ENCODE assay signal across 21 cellular contexts in the genomic region with DNA sequence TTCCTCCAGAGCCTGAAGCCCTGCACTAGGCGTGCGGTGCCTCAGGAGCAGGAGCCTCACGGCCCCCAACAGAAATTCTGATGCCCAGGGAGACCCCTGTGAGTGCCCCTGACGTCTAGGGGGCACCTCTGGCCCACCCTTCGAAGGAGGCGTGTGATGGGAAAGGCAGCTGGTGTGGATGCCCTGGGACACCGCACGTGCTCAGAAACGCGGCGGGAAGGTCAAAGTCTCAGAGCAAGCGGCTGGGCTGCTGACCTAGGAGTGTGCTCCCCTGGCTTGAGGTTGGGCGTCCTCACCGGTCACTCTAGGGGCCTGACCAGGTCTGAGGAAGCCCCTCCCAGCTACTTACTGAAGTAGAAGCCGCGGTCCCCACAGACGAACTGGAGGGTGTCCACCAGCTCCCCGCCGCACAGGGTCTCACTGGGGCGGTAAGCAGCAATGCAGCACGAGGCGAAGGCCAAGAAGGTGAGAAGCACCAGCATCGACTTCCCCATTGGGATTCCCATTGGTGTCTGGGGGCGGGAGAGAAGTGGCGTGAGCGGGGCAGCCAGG. TPM values are rescaled to one million over a fixed set of nuclear protein-coding genes. Genes with fewer than 3 reads are reported as not detected.
A peak's percentile ranks its signal among the peaks of the same experiment; 100 is the strongest.
DNase-seq lines count a peak whose midpoint lies in the region; TF ChIP-seq lines count a peak whose summit lies in the region.
"Had no signal": no experiment of that assay in that cellular context is flagged by ENCODE, and none has a peak within 500 bp of the region (broad histone marks: within the 10 kb centered on the region; RNA-seq: fewer than 3 reads in every experiment).

No MANE protein-coding gene starts in this region.

- H3K9me3 Mint-ChIP-seq in chondrocyte (ENCODE audit: low read depth), result no peaks in the 10 kb centered on the region
- H3K9me3 Mint-ChIP-seq: GM23338 had no signal

- 69% methylated on average over 26 of the region's 26 CpGs for WGBS in liver
- WGBS in ovary, 3 donors, result 85 to 89% (median 87%) methylated on average over 25 to 26 of the region's 26 CpGs

- no peak for TF ChIP-seq EP300 in ovary (IDR thresholded peaks at IDR 0.05)

- TF ChIP-seq CTCF in chondrocyte (IDR thresholded peaks at IDR 0.05) (no peak), liver (IDR thresholded peaks at IDR 0.05; ENCODE audit: low read depth, low read length, missing input control) (no peak), ovary (IDR thresholded peaks at IDR 0.05) (no peak)

- H3K4me1 ChIP-seq in SJCRH30 (peaks cover 10% of the 10 kb centered on the region; the same call in 1 of the 2 replicates), liver (ENCODE audit: control insufficient read depth in 4 of 4, insufficient read depth in 4 of 4, low read length in 3 of 4) (peaks cover 13 to 57% (median 37%) of the 10 kb centered on the region in 4 donors), ovary (ENCODE audit: insufficient read depth) (no peaks in the 10 kb centered on the region)

- H3K9me3 ChIP-seq in SJCRH30 (replicated peaks) (no peaks in the 10 kb centered on the region), liver (ENCODE audit: control insufficient read depth in 4 of 4, low read length in 3 of 4) (no peaks in the 10 kb centered on the region), ovary (no peaks in the 10 kb centered on the region)

- TF ChIP-seq POLR2A in ovary (IDR thresholded peaks at IDR 0.05), result no peak

- no peak overlapping the region for H3K9ac ChIP-seq in liver (ENCODE audit: low read depth in 1 of 2, low read length in 2 of 2)

- H3K27me3 ChIP-seq in SJCRH30 (no peaks in the 10 kb centered on the region), liver (ENCODE audit: control insufficient read depth in 4 of 4, insufficient read depth in 4 of 4, low read length in 3 of 4) (no peaks in the 10 kb centered on the region), ovary (no peaks in the 10 kb centered on the region)

- peaks cover 72% of the 10 kb centered on the region for H3K36me3 ChIP-seq in SJCRH30
- peaks cover 5 to 30% (median 20%) of the 10 kb centered on the region in 4 donors for H3K36me3 ChIP-seq in liver (ENCODE audit: control insufficient read depth in 4 of 4, insufficient read depth in 3 of 4, low read depth in 1 of 4, low read length in 3 of 4)
- no peaks in the 10 kb centered on the region for H3K36me3 ChIP-seq in ovary

- H3K27ac ChIP-seq in SJCRH30 (peak overlapping the region; percentile 8; the same call in 1 of the 2 replicates), liver (ENCODE audit: low read depth in 1 of 2, low read length in 2 of 2) (no peak overlapping the region), ovary (no peak overlapping the region)

- peaks cover 43% of the 10 kb centered on the region for H3K27me3 Mint-ChIP-seq in chondrocyte (ENCODE audit: low read depth)

- intact Hi-C loops in ovary (cut with DNase I), result loop anchor here in 1 of 4 donors (5.0 kb wide), 1 partner anchor 33 kb away; no protein-coding TSS in a partner anchor

- H3K36me3 Mint-ChIP-seq in chondrocyte (ENCODE audit: low read depth), result peaks cover 3% of the 10 kb centered on the region
- H3K36me3 Mint-ChIP-seq: CD4-positive, alpha-beta memory T cell had no signal

- no peak overlapping the region for H3K4me3 Mint-ChIP-seq in chondrocyte (ENCODE audit: unreplicated experiment)
- H3K4me3 Mint-ChIP-seq: GM23338 had no signal

- peak overlapping the region; percentile 85 for H3K4me3 ChIP-seq in SJCRH30
- no peak overlapping the region for H3K4me3 ChIP-seq in liver (ENCODE audit: low read depth in 1 of 3, low read length in 3 of 3)
- no peak overlapping the region for H3K4me3 ChIP-seq in ovary
- H3K4me3 ChIP-seq: GM23338 had no signal

- DNase-seq in SJCRH30 (peak in 1 of 2 experiments; percentile 9), chondrocyte (ENCODE audit: low spot score) (peak; percentile 88), retina (peak; percentile 15), ovary (no peak), iPS-NIHi7 (ENCODE audit: extremely low spot score) (no peak)
- DNase-seq in stimulated activated CD4-positive, alpha-beta T cell treated with anti-CD3 and anti-CD28 coated beads, Interleukin-12 subunit alpha, Interleukin-12 subunit beta, amount 100 ng/mL, for 4 hours, result no peak
- DNase-seq in effector CD4-positive, alpha-beta T cell, result no peak
- DNase-seq: CD4-positive, alpha-beta memory T cell; DND-41; KBM-7; NCI-H1436; NCI-H2029 treated with DMSO at 0.1 percent for 48 hours; NCI-H2171 treated with DMSO at 0.1 percent for 48 hours; NCI-H446 treated with DMSO at 0.1 percent for 48 hours; NK-92 treated with Interleukin-12 subunit alpha and Interleukin-12 subunit beta, amount 100 ng/mL, for 24 hours; SIG-M5 had no signal

- peaks cover 13% of the 10 kb centered on the region for H3K4me1 Mint-ChIP-seq in chondrocyte (ENCODE audit: low read depth)

- TF ChIP-seq RAD21 in liver (IDR thresholded peaks at IDR 0.05), result no peak

- H3K27ac Mint-ChIP-seq in chondrocyte (ENCODE audit: unreplicated experiment), result no peak overlapping the region
- H3K27ac Mint-ChIP-seq: CD4-positive, alpha-beta memory T cell; GM23338 had no signal

TF ChIP-seq in liver, 16 proteins besides CTCF, POLR2A, EP300 and RAD21:
- TF ChIP-seq HNF4G (IDR thresholded peaks at IDR 0.05) (no peak), HNF4A (conservative IDR thresholded peaks at IDR 0.05) (peak; percentile 39)
TF ChIP-seq in liver: peak in this region for 1.

RNA-seq across cellular contexts. Expression of a gene that starts 4.1 kb away (rescaled TPM):
- total RNA-seq in SJCRH30 (2014; rRNA removed; shearing (Covaris generic)), result 513 and 574 TPM in 2 replicates
- total RNA-seq in chondrocyte (107 to 716 TPM (median 110 TPM) in 3 replicates), liver (1,000 to 10,000 TPM in 1 of 2 donors, 10 to 100 TPM in 1; 70.5 to 1,440 TPM), ovary (100 to 1,000 TPM in 5 of 7 donors, 10 to 100 TPM in 2; 21.7 to 412 (median 172) TPM)
- polyA plus RNA-seq in liver (100 to 1,000 TPM; 125 to 259 TPM), ovary (10 to 100 TPM; 44.2 to 58.6 TPM)
- total RNA-seq: CD4-positive, alpha-beta memory T cell; OCI-LY7 had no signal
- polyA plus RNA-seq: CD4-positive, alpha-beta memory T cell had no signal

RNA-seq across cellular contexts. Expression of a gene that starts 25.9 kb away (rescaled TPM):
- not detected in 2 replicates for total RNA-seq in SJCRH30 (2014; rRNA removed; shearing (Covaris generic))
- total RNA-seq in chondrocyte (not detected in 3 replicates), liver (under 1 TPM in 1 of 2 donors, not detected in 1; 0.37 TPM), ovary (1 to 10 TPM in 1 of 7 donors, under 1 TPM in 1, not detected in 5; 0.89 to 1.4 TPM)
- polyA plus RNA-seq in liver (under 1 TPM in 1 of 2 donors, not detected in 1; 0.16 TPM), ovary (not detected)
- total RNA-seq: CD4-positive, alpha-beta memory T cell; GM23338; OCI-LY7 had no signal
- polyA plus RNA-seq: AG04450; BJ; CD4-positive, alpha-beta memory T cell; GM23338 had no signal

RNA-seq across cellular contexts. Expression of a gene that starts 36.5 kb away (rescaled TPM):
- not detected in 2 replicates for total RNA-seq in SJCRH30 (2014; rRNA removed; shearing (Covaris generic))
- total RNA-seq in chondrocyte (not detected in 3 replicates), liver (not detected), ovary (1 to 10 TPM in 3 of 7 donors, under 1 TPM in 3, not detected in 1; 0.12 to 4.1 (median 0.99) TPM)
- polyA plus RNA-seq in liver (under 1 TPM; 0.13 to 0.24 TPM), ovary (under 1 TPM in 1 of 2 donors, not detected in 1; 0.54 TPM)
- total RNA-seq: CD4-positive, alpha-beta memory T cell; GM23338; OCI-LY7 had no signal
- polyA plus RNA-seq: AG04450; BJ; CD4-positive, alpha-beta memory T cell had no signal

Comparison
In these comparisons a context has a peak if more than half of its experiments do, and no peak if none do; other contexts are left out.
1. DNase-seq: peak in chondrocyte (single experiment) and retina (single experiment); none in ovary (0 of 5), stimulated activated CD4-positive, alpha-beta T cell treated with anti-CD3 and anti-CD28 coated beads, Interleukin-12 subunit alpha, Interleukin-12 subunit beta, amount 100 ng/mL, for 4 hours (single experiment), effector CD4-positive, alpha-beta T cell (single experiment) and iPS-NIHi7 (single experiment).